In the genomic region with DNA sequence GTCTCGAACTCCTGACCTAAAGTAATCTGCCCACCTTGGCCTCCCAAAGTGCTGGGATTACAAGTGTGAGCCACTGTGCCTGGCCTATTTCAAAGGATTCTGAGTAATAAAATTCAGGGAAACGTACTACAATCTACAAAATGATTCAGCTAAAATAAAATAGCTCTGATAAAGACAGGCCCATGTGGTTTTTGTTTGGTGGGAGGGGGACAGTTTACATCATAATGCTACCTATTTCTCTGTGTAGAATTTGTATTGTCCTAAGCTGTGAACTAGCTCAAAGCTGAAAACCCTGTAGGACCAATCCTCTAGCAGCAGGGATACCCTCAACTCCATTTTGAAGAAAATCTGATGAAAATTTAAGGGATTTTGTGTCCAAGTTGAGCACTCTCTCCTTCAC, we compare ENCODE assay signal across 9 cellular contexts.
"Had no signal": no experiment of that assay in that cellular context is flagged by ENCODE, and none has a peak within 500 bp of the region (broad histone marks: within the 10 kb centered on the region; RNA-seq: fewer than 3 reads in every experiment).

No MANE protein-coding gene starts in this region.

- H3K9me3 Mint-ChIP-seq: H9, IgD-negative memory B cell had no signal

- H3K4me3 ChIP-seq: GM23248 had no signal

- ATAC-seq: HepG2 had no signal

- H3K9ac ChIP-seq: GM23248 had no signal

- H3K4me1 Mint-ChIP-seq: IgD-negative memory B cell had no signal

- H3K27ac ChIP-seq: GM23248, HL-60 had no signal

- H3K4me3 Mint-ChIP-seq: H9, IgD-negative memory B cell had no signal

- H3K27me3 Mint-ChIP-seq: IgD-negative memory B cell had no signal

- H3K27ac Mint-ChIP-seq: IgD-negative memory B cell had no signal

- DNase-seq: GM23248, H9, HCEC 1CT, KG1 had no signal

- H2AFZ ChIP-seq: GM23248 had no signal

- FAIRE-seq: H1, H54, HepG2 had no signal
